In the genomic region with DNA sequence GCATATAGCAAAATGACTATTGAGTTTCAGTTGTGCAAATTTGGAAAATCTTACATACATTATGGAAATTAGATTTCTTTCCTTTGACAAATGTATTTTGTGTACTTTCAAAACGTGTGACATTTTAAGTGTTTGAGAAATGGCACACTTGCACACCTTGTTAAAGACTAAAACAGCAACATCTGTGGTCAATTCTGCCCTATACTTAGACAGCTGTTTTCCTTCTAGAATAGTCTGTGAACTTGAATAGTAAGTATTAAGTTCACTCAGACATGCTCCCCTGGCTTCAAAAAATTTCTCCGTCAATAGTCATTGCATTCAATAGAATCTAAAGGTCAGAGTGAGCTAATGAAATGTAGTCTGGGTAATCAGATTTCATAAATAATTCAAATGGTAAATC, we compare ENCODE assay signal across 14 cellular contexts.
"Had no signal": no experiment of that assay in that cellular context is flagged by ENCODE, and none has a peak within 500 bp of the region (broad histone marks: within the 10 kb centered on the region; RNA-seq: fewer than 3 reads in every experiment).

No MANE protein-coding gene starts in this region.

- FAIRE-seq: urothelium cell line had no signal

- ATAC-seq: activated CD8-positive, alpha-beta memory T cell treated with anti-CD3 and anti-CD28 coated beads, Interleukin-2, amount 10 ng/mL, durations not matched to agents 7 days and 5 days; gastrocnemius medialis; heart right ventricle; natural killer cell treated with Interleukin-12 subunit alpha and Interleukin-12 subunit beta and Interleukin-15 and Interleukin-18, amount 100 ng/mL, for 72 hours; stimulated activated effector memory CD8-positive, alpha-beta T cell treated with anti-CD3 and anti-CD28 coated beads, Interleukin-12 subunit alpha, Interleukin-12 subunit beta, amount 100 ng/mL, for 72 hours had no signal

- DNase-seq: activated CD4-positive, alpha-beta memory T cell treated with anti-CD3 and anti-CD28 coated beads for 36 hours; activated CD8-positive, alpha-beta memory T cell treated with anti-CD3 and anti-CD28 coated beads, Interleukin-2, amount 10 ng/mL, durations not matched to agents 7 days and 5 days; activated effector memory CD4-positive, alpha-beta T cell treated with Interleukin-2 at 50 U/mL for 16 hours; activated naive CD4-positive, alpha-beta T cell treated with anti-CD3 and anti-CD28 coated beads, Interleukin-2, amount 50 U/mL, for 16 hours; activated T-cell treated with anti-CD3 and anti-CD28 coated beads, Interleukin-2, amount 50 U/mL, for 1 hour; adrenal gland; gastrocnemius medialis; heart right ventricle; mesendoderm; tibial artery; WERI-Rb-1 had no signal
